ENCODE assay signal across 1 cellular context in genomic region chr2:119225084-119225864, GRCh38.
TF ChIP-seq lines count a peak whose summit lies in the region.

No MANE protein-coding gene starts in this region.

TF ChIP-seq in GM23338, 12 proteins besides CTCF, POLR2A, EP300 and RAD21:
- TF ChIP-seq ZNF462 (CRISPR knock-in tag; IDR thresholded peaks at IDR 0.05) (no peak), REST (IDR thresholded peaks at IDR 0.05; ENCODE audit: unreplicated experiment) (no peak), JUNB (IDR thresholded peaks at IDR 0.05; ENCODE audit: unreplicated experiment) (no peak), ETS1 (IDR thresholded peaks at IDR 0.05) (no peak), EZH2 (IDR thresholded peaks at IDR 0.05; ENCODE audit: low read depth, unreplicated experiment) (no peak), ZNF114 (CRISPR knock-in tag; IDR thresholded peaks at IDR 0.05) (no peak)
